In genomic region chr19:16111160-16111908, GRCh38 we compare ENCODE assay signal across 8 cellular contexts.
DNase-seq lines count a peak whose midpoint lies in the region; ATAC-seq lines count a peak whose summit lies in the region.

Gene RAB8A, plus strand, starts transcription at chr19:16111889. Its CDS starts 13 bp downstream, at chr19:16111902.

- H3K9ac ChIP-seq in BLaER1 treated with 17β-estradiol and CSF1 and Interleukin-3, amounts not matched to agents 10 nM and 100 nM = peak within 1 kb of the TSS; percentile 91 to 98 (median 95)

- peak; percentile 84 for ATAC-seq in HG03460 (IDR thresholded peaks at IDR 0.05; ENCODE audit: unreplicated experiment)

- H3K4me1 ChIP-seq in BLaER1 treated with 17β-estradiol and CSF1 and Interleukin-3, amounts not matched to agents 10 nM and 100 nM = peaks cover 48 to 61% (median 53%) of the 10 kb centered on the region in 10 experiments

- peak within 1 kb of the TSS; percentile 83 to 97 (median 93) for H3K27ac ChIP-seq in BLaER1 treated with 17β-estradiol and CSF1 and Interleukin-3, amounts not matched to agents 10 nM and 100 nM
- H3K27ac ChIP-seq in cingulate gyrus (ENCODE audit: low read depth, low read length) = peak within 1 kb of the TSS; percentile 87

- H4K20me1 ChIP-seq in BLaER1 treated with 17β-estradiol and CSF1 and Interleukin-3, amounts not matched to agents 10 nM and 100 nM = peaks cover 0 to 38% (median 16%) of the 10 kb centered on the region in 11 experiments; a peak in 11 of 22 replicates

- DNase-seq in GM19240 (ENCODE audit: insufficient read length, low spot score) (peak; percentile 87), NCI-H524 treated with DMSO at 0.1 percent for 48 hours (lab: John Stamatoyannopoulos, UW) (peak; percentile 93), kidney tubule cell (ENCODE audit: low spot score) (peak; percentile 99)
- DNase-seq in activated CD4-positive, alpha-beta T cell treated with anti-CD3 and anti-CD28 coated beads for 4 hours = peak; percentile 98 to 99
- peak; percentile 96 to 99 (median 98) for DNase-seq in stimulated activated CD4-positive, alpha-beta T cell treated with anti-CD3 and anti-CD28 coated beads, Interleukin-1b, Interleukin-23, amount 100 ng/mL, for 24 hours (ENCODE audit: low read depth in 4 of 4, low spot score in 1 of 4)

- peaks cover 4 to 37% (median 29%) of the 10 kb centered on the region in 11 experiments; a peak in 19 of 22 replicates for H3K36me3 ChIP-seq in BLaER1 treated with 17β-estradiol and CSF1 and Interleukin-3, amounts not matched to agents 10 nM and 100 nM

- no peaks in the 10 kb centered on the region for H3K27me3 ChIP-seq in BLaER1 treated with 17β-estradiol and CSF1 and Interleukin-3, amounts not matched to agents 10 nM and 100 nM

- peak within 1 kb of the TSS; percentile 88 to 100 (median 98) for H3K4me2 ChIP-seq in BLaER1 treated with 17β-estradiol and CSF1 and Interleukin-3, amounts not matched to agents 10 nM and 100 nM

- no peaks in the 10 kb centered on the region for H3K9me3 ChIP-seq in BLaER1 treated with 17β-estradiol and CSF1 and Interleukin-3, amounts not matched to agents 10 nM and 100 nM (replicated peaks in 1 of 11)

- H3K4me3 ChIP-seq in BLaER1 treated with 17β-estradiol and CSF1 and Interleukin-3, amounts not matched to agents 10 nM and 100 nM = peak within 1 kb of the TSS; percentile 89 to 100 (median 97)

Comparison
In these comparisons a context has a peak if more than half of its experiments do, and no peak if none do; other contexts are left out.
1. Peak in every context shown above with its lines: DNase-seq, ATAC-seq, H3K4me3 ChIP-seq and H3K27ac ChIP-seq.